Comparison of ENCODE assay signal across 8 cellular contexts in genomic region chr4:24980064-24980690, GRCh38. TPM values are rescaled to one million over a fixed set of nuclear protein-coding genes. Genes with fewer than 3 reads are reported as not detected.
DNase-seq lines count a peak whose midpoint lies in the region; ATAC-seq and TF ChIP-seq lines count a peak whose summit lies in the region.

No MANE protein-coding gene starts in this region.

- H3K9me3 ChIP-seq in SJCRH30 (replicated peaks) = no peaks in the 10 kb centered on the region
- H3K9me3 ChIP-seq in heart left ventricle = no peaks in the 10 kb centered on the region

- no peaks in the 10 kb centered on the region for H3K27me3 ChIP-seq in SJCRH30
- no peaks in the 10 kb centered on the region for H3K27me3 ChIP-seq in heart left ventricle

- peak; percentile 82 to 95 (median 89) for TF ChIP-seq CTCF in heart left ventricle (IDR thresholded peaks at IDR 0.05)

- no peaks in the 10 kb centered on the region for H3K9me3 Mint-ChIP-seq in activated naive CD4-positive, alpha-beta T cell treated with anti-CD3 and anti-CD28 coated beads, Interleukin-2, amount 50 U/mL, for 72 hours

- H3K4me3 ChIP-seq in SJCRH30 = no peak overlapping the region
- peak overlapping the region in 10 of 12 donors; percentile 13 to 47 (median 39) for H3K4me3 ChIP-seq in heart left ventricle

- no peaks in the 10 kb centered on the region for H3K36me3 ChIP-seq in SJCRH30
- H3K36me3 ChIP-seq in heart left ventricle = no peaks in the 10 kb centered on the region

- no peak overlapping the region for H3K27ac Mint-ChIP-seq in activated naive CD4-positive, alpha-beta T cell treated with anti-CD3 and anti-CD28 coated beads, Interleukin-2, amount 50 U/mL, for 72 hours

- intact Hi-C loops in heart left ventricle (cut with DNase I) = loop anchor here (1.0 to 10.0 kb wide), 11 partner anchors 52 to 495 kb away; partner anchors contain the start of genes CCDC149 (in 1 of the 10), DHX15 (in 1 of the 10) and LGI2 (in 1 of the 10)

- peak; percentile 58 for DNase-seq in AG08396 (ENCODE audit: low spot score)
- peak; percentile 54 for DNase-seq in KG1 (lab: John Stamatoyannopoulos, UW)
- peak; percentile 37 to 80 for DNase-seq in SJCRH30
- DNase-seq in activated naive CD4-positive, alpha-beta T cell treated with anti-CD3 and anti-CD28 coated beads, Interleukin-2, amount 50 U/mL, for 72 hours (ENCODE audit: low spot score in 2 of 2) = peak in 1 of 2 donors; percentile 57
- peak in 4 of 5 donors; percentile 51 to 73 (median 62) for DNase-seq in heart left ventricle
- DNase-seq in pons (ENCODE audit: low spot score) = peak; percentile 79

- WGBS in heart left ventricle, 4 donors = 10 to 15% (median 14%) methylated on average over 17 of the region's 17 CpGs

- no peak overlapping the region for H3K27ac ChIP-seq in SJCRH30
- H3K27ac ChIP-seq in heart left ventricle = peak overlapping the region; percentile 66 to 96 (median 87)

- H3K36me3 Mint-ChIP-seq in activated naive CD4-positive, alpha-beta T cell treated with anti-CD3 and anti-CD28 coated beads, Interleukin-2, amount 50 U/mL, for 72 hours = no peaks in the 10 kb centered on the region

- no peak for TF ChIP-seq POLR2A in heart left ventricle (IDR thresholded peaks at IDR 0.05)

- H3K4me1 ChIP-seq in SJCRH30 (no peaks in the 10 kb centered on the region), heart left ventricle (peaks cover 0 to 42% (median 8%) of the 10 kb centered on the region in 12 donors)

- ATAC-seq in GM18868 (IDR thresholded peaks at IDR 0.05; ENCODE audit: unreplicated experiment) (peak; percentile 60), heart left ventricle (peak; percentile 39 to 73 (median 57)), HG02938 (IDR thresholded peaks at IDR 0.05; ENCODE audit: unreplicated experiment) (no peak)
- ATAC-seq in activated naive CD4-positive, alpha-beta T cell treated with anti-CD3 and anti-CD28 coated beads, Interleukin-2, amount 50 U/mL, for 72 hours = peak; percentile 49 to 70

RNA-seq across cellular contexts. Expression of gene LGI2, which starts 50.6 kb away (rescaled TPM):
- 10.8 and 12.0 TPM in 2 replicates for total RNA-seq in SJCRH30 (2014; rRNA removed; shearing (Covaris generic))
- total RNA-seq in activated naive CD4-positive, alpha-beta T cell treated with anti-CD3 and anti-CD28 coated beads, Interleukin-2, amount 50 U/mL, for 72 hours = not detected
- total RNA-seq in heart left ventricle = 10 to 100 TPM in 1 of 9 donors, 1 to 10 TPM in 7, under 1 TPM in 1; 0.50 to 10.6 (median 2.7) TPM
- 1 to 10 TPM in 1 of 2 donors, under 1 TPM in 1; 0.88 to 1.3 TPM for polyA plus RNA-seq in heart left ventricle
